8 cellular contexts compared by ENCODE assay signal in genomic region chr19:47601180-47601904, GRCh38. TPM values are rescaled to one million over a fixed set of nuclear protein-coding genes. Genes with fewer than 3 reads are reported as not detected.
DNase-seq lines count a peak whose midpoint lies in the region; TF ChIP-seq lines count a peak whose summit lies in the region.

No MANE protein-coding gene starts in this region.

- H2BK12ac ChIP-seq in neuronal stem cell (ENCODE audit: low read length) = no peak overlapping the region

- H3K4me3 ChIP-seq in Caco-2 (ENCODE audit: low read depth, low read length) (peak overlapping the region; percentile 42), OCI-LY3 (ENCODE audit: low read length) (peak overlapping the region; percentile 83), epithelial cell of esophagus (ENCODE audit: low read length) (no peak overlapping the region), neuronal stem cell (ENCODE audit: low read length in 2 of 2) (peak overlapping the region; percentile 44 to 69)

- H3K36me3 Mint-ChIP-seq in Caco-2 (ENCODE audit: insufficient read depth, unreplicated experiment) = peaks cover 23% of the 10 kb centered on the region

- H3K4me1 Mint-ChIP-seq in Caco-2 (ENCODE audit: low read depth, unreplicated experiment) = peaks cover 21% of the 10 kb centered on the region

- no peaks in the 10 kb centered on the region for H3K9me3 Mint-ChIP-seq in Caco-2 (ENCODE audit: unreplicated experiment)

- H3K27me3 ChIP-seq in Caco-2 (replicated peaks; ENCODE audit: control insufficient read depth, insufficient read depth, low read length) (no peaks in the 10 kb centered on the region), OCI-LY3 (ENCODE audit: low read depth, low read length) (no peaks in the 10 kb centered on the region), neuronal stem cell (ENCODE audit: control insufficient read depth in 3 of 3, insufficient read depth in 3 of 3, low read depth in 1 of 3, low read length in 3 of 3) (no peaks in the 10 kb centered on the region)

- POLR2A ChIA-PET in Caco-2 (lab: Charles Lee) = interaction anchor here (0.7 to 2.8 kb wide), 6 partner anchors 9 to 121 kb away, joined by 4 to 23 read pairs (median 11); no protein-coding TSS in a partner anchor

- no peaks in the 10 kb centered on the region for H3K27me3 Mint-ChIP-seq in Caco-2 (ENCODE audit: insufficient read depth, unreplicated experiment)

- H3K9me3 ChIP-seq in Caco-2 (no peaks in the 10 kb centered on the region), OCI-LY3 (ENCODE audit: insufficient read depth, low read length) (no peaks in the 10 kb centered on the region), neuronal stem cell (replicated peaks in 1 of 2; ENCODE audit: control insufficient read depth in 2 of 2, insufficient read depth in 1 of 2, low read depth in 1 of 2, low read length in 2 of 2) (no peaks in the 10 kb centered on the region)

- H3K36me3 ChIP-seq in Caco-2 (ENCODE audit: control insufficient read depth, insufficient read depth, low read length) = no peaks in the 10 kb centered on the region
- H3K36me3 ChIP-seq in OCI-LY3 (replicated peaks; ENCODE audit: low read depth, low read length) = no peaks in the 10 kb centered on the region
- H3K36me3 ChIP-seq in neuronal stem cell (replicated peaks in 1 of 2; ENCODE audit: control insufficient read depth in 2 of 2, insufficient read depth in 2 of 2, low read length in 2 of 2) = no peaks in the 10 kb centered on the region

- H3K23ac ChIP-seq in neuronal stem cell (ENCODE audit: low read depth, low read length, poor library complexity) = no peak overlapping the region

- no peak overlapping the region for H3K14ac ChIP-seq in neuronal stem cell (ENCODE audit: low read length)

- no peaks in the 10 kb centered on the region for H3K79me1 ChIP-seq in neuronal stem cell (ENCODE audit: low read depth, low read length)

- H2AFZ ChIP-seq in OCI-LY3 (ENCODE audit: low read depth, low read length) (no peak overlapping the region), neuronal stem cell (ENCODE audit: low read length) (no peak overlapping the region)

- TF ChIP-seq CTCF in Caco-2 (IDR thresholded peaks at IDR 0.05; ENCODE audit: insufficient read depth in 1 of 2, low read depth in 1 of 2, low read length in 1 of 2, severe bottlenecking in 1 of 2, unreplicated experiment in 1 of 2) = no peak
- no peak for TF ChIP-seq CTCF in OCI-LY3 (IDR thresholded peaks at IDR 0.05; ENCODE audit: low read depth, low read length)
- TF ChIP-seq CTCF in epithelial cell of esophagus (IDR thresholded peaks at IDR 0.05; ENCODE audit: insufficient read depth, low read depth, low read length, missing control alignments) = no peak

- H3K27ac ChIP-seq in OCI-LY3 (ENCODE audit: low read length) = no peak overlapping the region
- H3K27ac ChIP-seq in neuronal stem cell (replicated peaks; ENCODE audit: low read length) = no peak overlapping the region

- WGBS in neuronal stem cell (ENCODE audit: extremely low coverage in 2 of 2, insufficient read length in 2 of 2, insufficient replicate concordance in 1 of 2), 2 donors = no CpG with 5 or more reads among the region's 17 CpGs

- H3K4me3 Mint-ChIP-seq in Caco-2 (ENCODE audit: unreplicated experiment) = peak overlapping the region; percentile 77

- H2AK5ac ChIP-seq in neuronal stem cell (ENCODE audit: low read depth, low read length) = peak overlapping the region; percentile 13

- H3K9ac ChIP-seq in OCI-LY3 (ENCODE audit: low read length) (no peak overlapping the region), neuronal stem cell (ENCODE audit: low read depth, low read length, poor library complexity) (no peak overlapping the region)

- H3K4me1 ChIP-seq in Caco-2 (peaks cover 24% of the 10 kb centered on the region), OCI-LY3 (ENCODE audit: low read length) (peaks cover 23% of the 10 kb centered on the region), neuronal stem cell (ENCODE audit: control insufficient read depth in 2 of 2, insufficient read depth in 1 of 2, low read depth in 1 of 2, low read length in 2 of 2) (peaks cover 0 to 7% of the 10 kb centered on the region in 2 donors)

- H3K18ac ChIP-seq in neuronal stem cell (ENCODE audit: low read length) = peak overlapping the region; percentile 46

- intact Hi-C loops in Caco-2 (cut with micrococcal nuclease; ENCODE audit: unreplicated experiment) = loop anchor here (2.0 to 5.0 kb wide), 2 partner anchors 65 to 164 kb away; no protein-coding TSS in a partner anchor

- peak overlapping the region; percentile 5 for H2BK15ac ChIP-seq in neuronal stem cell (ENCODE audit: low read length)

- no peak overlapping the region for H3K4ac ChIP-seq in neuronal stem cell (ENCODE audit: low read length)

- H3K27ac Mint-ChIP-seq in Caco-2 (ENCODE audit: unreplicated experiment) = peak overlapping the region; percentile 87

- H4K20me1 ChIP-seq in OCI-LY3 (ENCODE audit: insufficient read depth, low read length) = no peaks in the 10 kb centered on the region

- H2BK5ac ChIP-seq in neuronal stem cell (ENCODE audit: low read length) = no peak overlapping the region

- CTCF ChIA-PET in Caco-2 (lab: Charles Lee) = interaction anchor here (0.6 to 1.7 kb wide), 6 partner anchors 47 to 271 kb away, joined by 3 to 7 read pairs (median 4); partner anchors contain the start of gene NAPA

- H4K8ac ChIP-seq in neuronal stem cell (ENCODE audit: low read depth, low read length) = no peak overlapping the region

- no peak overlapping the region for H2BK120ac ChIP-seq in neuronal stem cell (ENCODE audit: low read depth, low read length)

- no peak overlapping the region for H4K91ac ChIP-seq in neuronal stem cell (ENCODE audit: low read depth, low read length, poor library complexity)

- H3K4me2 ChIP-seq in OCI-LY3 (ENCODE audit: low read length) = peak overlapping the region; percentile 74
- H3K4me2 ChIP-seq in neuronal stem cell (ENCODE audit: insufficient read depth, low read length, poor library complexity, severe bottlenecking) = peak overlapping the region; percentile 64

- no peaks in the 10 kb centered on the region for H3K79me2 ChIP-seq in OCI-LY3 (ENCODE audit: low read length)

- BruUV-seq in Caco-2 (replicated peaks; lab: Mats Ljungman, UMichigan) = no TSS peak

- peak; percentile 57 to 76 for DNase-seq in Caco-2
- DNase-seq in epithelial cell of esophagus (ENCODE audit: low read depth) = peak; percentile 60
- DNase-seq in neuronal stem cell (ENCODE audit: low spot score) = no peak
- DNase-seq in effector CD8-positive, alpha-beta T cell (lab: John Stamatoyannopoulos, UW) = no peak
- no peak for DNase-seq in NCI-H774 (lab: John Stamatoyannopoulos, UW)
- DNase-seq in inferior parietal cortex (ENCODE audit: extremely low spot score) = no peak
- no peak for DNase-seq in globus pallidus (ENCODE audit: low spot score)

RNA-seq across cellular contexts. Expression of gene BICRA, which starts 7.6 kb away (rescaled TPM):
- 34.3 and 38.8 TPM in 2 replicates for total RNA-seq in Caco-2 (2022)
- polyA plus RNA-seq in neuronal stem cell (2013, experiment 1 of 2) = 11.8 TPM
- 11.4 TPM for polyA plus RNA-seq in neuronal stem cell (2013, experiment 2 of 2)

RNA-seq across cellular contexts. Expression of gene ZNF541, which starts 28.4 kb away (rescaled TPM):
- not detected in 2 replicates for total RNA-seq in Caco-2 (2022)
- polyA plus RNA-seq in neuronal stem cell (2013, experiment 1 of 2) = not detected
- polyA plus RNA-seq in neuronal stem cell (2013, experiment 2 of 2) = not detected

Comparison
In these comparisons a context has a peak if more than half of its experiments do, and no peak if none do; other contexts are left out.
1. DNase-seq: peak in Caco-2 (2 of 2) and epithelial cell of esophagus (single experiment); none in neuronal stem cell (single experiment), effector CD8-positive, alpha-beta T cell (single experiment), NCI-H774 (single experiment), inferior parietal cortex (single experiment) and globus pallidus (single experiment).